Comparison of ENCODE assay signal across 8 cellular contexts in the genomic region with DNA sequence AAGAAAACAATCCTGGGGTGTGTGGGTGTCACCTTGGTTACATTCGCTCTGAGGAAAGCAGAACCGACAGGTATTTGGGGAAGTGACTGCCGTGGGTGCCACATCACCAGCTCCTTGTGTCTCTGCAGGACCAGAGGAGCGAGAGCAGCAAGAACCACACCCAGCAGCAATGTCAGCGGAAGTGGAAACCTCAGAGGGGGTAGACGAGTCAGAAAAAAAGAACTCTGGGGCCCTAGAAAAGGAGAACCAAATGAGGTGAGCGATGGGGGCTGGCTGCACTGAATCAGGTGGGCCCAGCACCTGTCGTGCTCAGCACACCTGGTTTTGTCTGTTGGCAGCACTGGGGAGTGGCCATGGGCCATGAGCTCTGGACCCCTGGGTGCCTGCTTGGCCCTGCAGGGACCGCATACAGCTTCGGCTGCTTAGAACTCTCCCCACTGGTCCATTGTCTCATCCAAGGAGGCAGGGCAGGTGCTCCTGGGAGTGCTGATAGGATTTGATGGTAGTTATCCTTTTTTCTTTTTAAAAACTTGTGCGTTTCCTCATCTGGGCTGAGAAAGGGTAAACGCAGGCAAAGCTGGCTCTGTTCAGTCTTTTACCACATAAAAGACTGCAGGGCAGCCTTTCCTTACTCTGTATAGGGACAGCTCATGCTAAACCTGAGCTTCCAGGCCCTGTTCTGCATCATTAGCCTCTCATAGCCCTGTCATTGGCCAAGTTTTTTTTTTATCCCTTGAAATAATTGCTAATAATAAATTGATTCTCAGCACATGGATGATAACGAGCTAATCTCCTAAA. TPM values are rescaled to one million over a fixed set of nuclear protein-coding genes. Genes with fewer than 3 reads are reported as not detected.
DNase-seq lines count a peak whose midpoint lies in the region; ATAC-seq, FAIRE-seq and TF ChIP-seq lines count a peak whose summit lies in the region.

No MANE protein-coding gene starts in this region.

- dilution Hi-C loops in IMR-90 (cut with HindIII; ENCODE audit: low sequenced_read_pairs, unreplicated experiment) = no loop called here

- H2BK5ac ChIP-seq in IMR-90 (ENCODE audit: low read depth, low read length, poor library complexity, severe bottlenecking) = no peak overlapping the region

- ATAC-seq in GM19395 (IDR thresholded peaks at IDR 0.05; ENCODE audit: unreplicated experiment) (peak; percentile 75), IMR-90 (ENCODE audit: low read depth) (no peak), HepG2 (no peak), HG02571 (IDR thresholded peaks at IDR 0.05; ENCODE audit: unreplicated experiment) (no peak)
- ATAC-seq in stimulated activated naive CD8-positive, alpha-beta T cell treated with anti-CD3 and anti-CD28 coated beads, Interleukin-15, Interleukin-2, amounts not matched to agents 100 U/mL and 50 U/mL, for 24 hours = peak; percentile 85

- H3K9me3 ChIP-seq in IMR-90 (ENCODE audit: control insufficient read depth, insufficient read depth, low read length) (no peaks in the 10 kb centered on the region), HepG2 (ENCODE audit: low read length) (no peaks in the 10 kb centered on the region)

- no peak overlapping the region for H3K4me3 ChIP-seq in IMR-90 (ENCODE audit: insufficient read depth, low read depth, low read length)
- no peak overlapping the region for H3K4me3 ChIP-seq in HepG2 (replicated peaks in 1 of 3; ENCODE audit: insufficient read depth in 1 of 3, low read depth in 2 of 3, low read length in 3 of 3)

- no peak overlapping the region; the same call in 1 of the 2 replicates for H3K4ac ChIP-seq in IMR-90 (ENCODE audit: low read depth, low read length)

- TF ChIP-seq CTCF in IMR-90 (conservative IDR thresholded peaks at IDR 0.05; ENCODE audit: low read depth, low read length) (no peak), HepG2 (CRISPR knock-in tag; IDR thresholded peaks at IDR 0.05) (no peak)

- H3K9me1 ChIP-seq in IMR-90 (ENCODE audit: insufficient read depth, low read length) = peaks cover 12% of the 10 kb centered on the region

- peaks cover 13% of the 10 kb centered on the region for H4K20me1 ChIP-seq in IMR-90 (ENCODE audit: insufficient read depth, low read length)
- 0 out of 2 replicates have a peak, but pooled peaks cover 2% of the 10 kb centered on the region for H4K20me1 ChIP-seq in HepG2 (ENCODE audit: insufficient read depth, low read length)

- no peak overlapping the region for H4K8ac ChIP-seq in IMR-90 (ENCODE audit: low read depth in 2 of 2, low read length in 2 of 2)

- POLR2A ChIA-PET in IMR-90 (lab: Charles Lee; ENCODE audit: unreplicated experiment) = no interaction called here
- POLR2A ChIA-PET in HepG2 (lab: Yijun Ruan, JAX) = no interaction called here

- peaks cover 10% of the 10 kb centered on the region for H3K4me1 ChIP-seq in IMR-90 (ENCODE audit: control insufficient read depth, insufficient read depth, low read length)
- peaks cover 16% of the 10 kb centered on the region for H3K4me1 ChIP-seq in HepG2 (ENCODE audit: insufficient read depth, low read length)

- H3K79me1 ChIP-seq in IMR-90 (ENCODE audit: low read depth in 1 of 2, low read length in 2 of 2) = peaks cover 9 to 67% of the 10 kb centered on the region in 2 experiments

- H3K14ac ChIP-seq in IMR-90 (replicated peaks; ENCODE audit: low read depth, low read length) = no peak overlapping the region

- H3K18ac ChIP-seq in IMR-90 (ENCODE audit: low read depth, low read length) = no peak overlapping the region

- H2AFZ ChIP-seq in IMR-90 (replicated peaks; ENCODE audit: low read length, poor library complexity) (no peak overlapping the region), HepG2 (ENCODE audit: low read length) (no peak overlapping the region)

- H3K23ac ChIP-seq in IMR-90 (ENCODE audit: low read depth, low read length) = no peak overlapping the region

- no peak overlapping the region for H2AK5ac ChIP-seq in IMR-90 (ENCODE audit: low read depth, low read length)

- TF ChIP-seq POLR2A in IMR-90 (IDR thresholded peaks at IDR 0.05; ENCODE audit: low read depth, low read length) (no peak), HepG2 (IDR thresholded peaks at IDR 0.05; ENCODE audit: insufficient read depth in 1 of 2, low read depth in 2 of 2, low read length in 2 of 2) (no peak)

- H3K36me3 ChIP-seq in IMR-90 (ENCODE audit: control insufficient read depth, insufficient read depth, low read length) (peaks cover 31% of the 10 kb centered on the region), HepG2 (replicated peaks in 1 of 2; ENCODE audit: control insufficient read depth in 1 of 2, insufficient read depth in 2 of 2, low read length in 2 of 2) (peaks cover 16 to 35% of the 10 kb centered on the region in 2 experiments)

- TF ChIP-seq EP300 in HepG2 (IDR thresholded peaks at IDR 0.05; ENCODE audit: low read depth in 2 of 2, low read length in 2 of 2) (no peak), HepG2 (CRISPR knock-in tag; IDR thresholded peaks at IDR 0.05; ENCODE audit: borderline replicate concordance) (no peak)

- FAIRE-seq in HepG2 (lab: Jason Lieb, UNC) = no peak

- H2BK15ac ChIP-seq in IMR-90 (ENCODE audit: low read depth, low read length) = no peak overlapping the region

- no peak overlapping the region for H3K56ac ChIP-seq in IMR-90 (ENCODE audit: extremely low read depth, insufficient read depth, low read length)

- no peak for DNase-seq in IMR-90
- peak; percentile 34 to 55 for DNase-seq in activated CD8-positive, alpha-beta memory T cell treated with anti-CD3 and anti-CD28 coated beads for 4 hours (ENCODE audit: low read depth in 2 of 2)
- DNase-seq in HepG2 (ENCODE audit: low spot score) = no peak
- peak; percentile 64 for DNase-seq in stimulated activated naive CD8-positive, alpha-beta T cell treated with anti-CD3 and anti-CD28 coated beads, Interleukin-15, Interleukin-2, amounts not matched to agents 100 U/mL and 50 U/mL, for 24 hours
- DNase-seq in GOT3 (lab: John Stamatoyannopoulos, UW) = no peak
- no peak for DNase-seq in NCI-H1417 (lab: John Stamatoyannopoulos, UW)

- H3K27me3 ChIP-seq in IMR-90 (ENCODE audit: control insufficient read depth, insufficient read depth, low read length) = no peaks in the 10 kb centered on the region
- H3K27me3 ChIP-seq in HepG2 (ENCODE audit: control insufficient read depth in 1 of 2, insufficient read depth in 2 of 2, low read length in 2 of 2) = no peaks in the 10 kb centered on the region

- TF ChIP-seq RAD21 in IMR-90 (IDR thresholded peaks at IDR 0.05; ENCODE audit: low read length) = no peak
- no peak for TF ChIP-seq RAD21 in HepG2 (CRISPR knock-in tag; IDR thresholded peaks at IDR 0.05)

- H4K91ac ChIP-seq in IMR-90 (ENCODE audit: insufficient read depth, low read depth, low read length) = no peak overlapping the region

- CTCF ChIA-PET in IMR-90 (lab: Yijun Ruan, JAX) = interaction anchor here (0.8 to 2.4 kb wide), 3 partner anchors 17 to 46 kb away, joined by 3 to 7 read pairs (median 4); no protein-coding TSS in a partner anchor
- CTCF ChIA-PET in HepG2 (lab: Yijun Ruan, JAX; ENCODE audit: low intra/inter-chr PET ratio, low total read pairs) = interaction anchor here (1.3 kb wide), 1 partner anchor 80 kb away, joined by 5 read pairs; no protein-coding TSS in a partner anchor

- in situ Hi-C loops in IMR-90 (cut with MboI; ENCODE audit: low sequenced_read_pairs) (loop anchor here (25.0 kb wide), 1 partner anchor 457 kb away; the partner anchor contains the start of gene SEC14L5), HepG2 (cut with HindIII; ENCODE audit: extremely low pct_ligation_motif_present, low pct_unique_long_range_greater_than_20kb) (loop anchor here (25.0 kb wide), 1 partner anchor 457 kb away; the partner anchor contains the start of gene SEC14L5)

- H3K79me2 ChIP-seq in HepG2 (ENCODE audit: insufficient read depth, low read length) = peaks cover 30% of the 10 kb centered on the region

- H3K4me2 ChIP-seq in IMR-90 (ENCODE audit: low read depth, low read length) = no peak overlapping the region
- H3K4me2 ChIP-seq in HepG2 (ENCODE audit: low read depth, low read length) = no peak overlapping the region

- BruUV-seq in IMR-90 (replicated peaks; lab: Mats Ljungman, UMichigan) = no TSS peak
- BruUV-seq in HepG2 (replicated peaks; lab: Mats Ljungman, UMichigan) = no TSS peak

- no peak overlapping the region for H3K27ac ChIP-seq in IMR-90 (ENCODE audit: insufficient read depth, low read length)
- no peak overlapping the region for H3K27ac ChIP-seq in HepG2 (ENCODE audit: extremely low read length, insufficient read depth, low read length)

- H3K9ac ChIP-seq in IMR-90 (ENCODE audit: low read depth, low read length) = no peak overlapping the region
- H3K9ac ChIP-seq in HepG2 (ENCODE audit: insufficient read depth, low read depth, low read length) = no peak overlapping the region

- H2AK9ac ChIP-seq in IMR-90 (replicated peaks; ENCODE audit: low read depth, low read length, poor library complexity) = peak overlapping the region; percentile 51

- no peak overlapping the region for H4K5ac ChIP-seq in IMR-90 (ENCODE audit: low read depth, low read length)

- intact Hi-C loops in IMR-90 (cut with micrococcal nuclease) = loop anchor here (1.0 to 2.0 kb wide), 2 partner anchors 43 to 80 kb away; no protein-coding TSS in a partner anchor
- intact Hi-C loops in HepG2 (cut with micrococcal nuclease; ENCODE audit: unreplicated experiment) = no loop called here

- WGBS in IMR-90 (ENCODE audit: extremely low coverage in 2 of 2, insufficient read length in 1 of 2), 2 experiments = 92% methylated on average over 4 of the region's 13 CpGs; no CpG with 5 or more reads in 1 of the 2 experiments
- 96% methylated on average over 12 of the region's 13 CpGs for WGBS in HepG2 (ENCODE audit: low lambda C conversion rate)

- no peak overlapping the region for H2BK120ac ChIP-seq in IMR-90 (ENCODE audit: low read depth, low read length)

- no peak overlapping the region for H2BK20ac ChIP-seq in IMR-90 (ENCODE audit: low read depth, low read length)

RNA-seq across cellular contexts. Expression of gene HMOX2, which starts 29.4 kb away (rescaled TPM):
- total RNA-seq in IMR-90 (2012; rRNA removed) (91.1 and 98.8 TPM in 2 replicates), HepG2 (2016; rRNA removed; fragmentation: Illumina TruSeq; extraction: Trizol) (70.4 and 82.4 TPM in 2 replicates)
- polyA plus RNA-seq in IMR-90 (2012; rRNA removed) (93.9 and 109 TPM in 2 replicates), HepG2 (2011; rRNA removed) (60.3 and 72.7 TPM in 2 replicates)
- polyA plus RNA-seq in IMR-90 (2012; cell fraction: cytosol; rRNA removed) = 80.5 and 83.7 TPM in 2 replicates
- polyA plus RNA-seq in IMR-90 (2012; cell fraction: nucleus; rRNA removed; ENCODE audit: low replicate concordance) = 50.5 and 52.2 TPM in 2 replicates
- total RNA-seq in HepG2 (2016; cell fraction: cytosol; rRNA removed; fragmentation: Illumina TruSeq; extraction: Trizol; ENCODE audit: low read depth) = 13.1 and 14.4 TPM in 2 replicates
- total RNA-seq in HepG2 (2016; cell fraction: insoluble cytoplasmic fraction; rRNA removed; fragmentation: Illumina TruSeq; extraction: Trizol) = 66.8 and 82.9 TPM in 2 replicates
- 18.9 and 22.2 TPM in 2 replicates for total RNA-seq in HepG2 (2016; cell fraction: membrane; rRNA removed; fragmentation: Illumina TruSeq; extraction: Trizol)
- 30.8 and 32.4 TPM in 2 replicates for total RNA-seq in HepG2 (2016; cell fraction: nucleus; rRNA removed; fragmentation: Illumina TruSeq; extraction: Trizol)
- 71.7 and 71.8 TPM in 2 replicates for polyA plus RNA-seq in HepG2 (2011; cell fraction: cytosol; rRNA removed)
- 26.0 and 36.8 TPM in 2 replicates for polyA plus RNA-seq in HepG2 (2011; cell fraction: nucleus; rRNA removed)
- polyA plus RNA-seq in HepG2 (2012) = 38.0 and 61.0 TPM in 2 replicates
- 12.6 and 14.1 TPM in 2 replicates for polyA plus RNA-seq in HepG2 (2016; cell fraction: cytosol; fragmentation: Illumina TruSeq; extraction: Trizol; ENCODE audit: low read depth)
- 105 and 111 TPM in 2 replicates for polyA plus RNA-seq in HepG2 (2016; cell fraction: insoluble cytoplasmic fraction; fragmentation: Illumina TruSeq; extraction: Trizol; ENCODE audit: low read depth)
- polyA plus RNA-seq in HepG2 (2016; cell fraction: membrane; fragmentation: Illumina TruSeq; extraction: Trizol; ENCODE audit: low read depth) = 15.3 and 17.8 TPM in 2 replicates
- polyA plus RNA-seq in HepG2 (2016; cell fraction: nucleus; fragmentation: Illumina TruSeq; extraction: Trizol; ENCODE audit: insufficient read depth, low read depth) = 44.4 and 56.4 TPM in 2 replicates
- 41.9 and 78.2 TPM in 2 replicates for polyA minus RNA-seq in HepG2 (2011; rRNA and poly(A)+ RNA removed; ENCODE audit: low replicate concordance)
- polyA minus RNA-seq in HepG2 (2011; cell fraction: cytosol; rRNA and poly(A)+ RNA removed) = 21.1 and 25.6 TPM in 2 replicates
- polyA minus RNA-seq in HepG2 (2011; cell fraction: nucleus; rRNA and poly(A)+ RNA removed) = 14.3 and 27.1 TPM in 2 replicates

RNA-seq across cellular contexts. Expression of gene NMRAL1, which starts 31.1 kb away (rescaled TPM):
- total RNA-seq in IMR-90 (2012; rRNA removed) = 67.6 and 73.6 TPM in 2 replicates
- 48.6 and 52.4 TPM in 2 replicates for polyA plus RNA-seq in IMR-90 (2012; rRNA removed)
- 62.4 and 64.5 TPM in 2 replicates for polyA plus RNA-seq in IMR-90 (2012; cell fraction: cytosol; rRNA removed)
- 50.0 and 61.0 TPM in 2 replicates for polyA plus RNA-seq in IMR-90 (2012; cell fraction: nucleus; rRNA removed; ENCODE audit: low replicate concordance)
- 33.1 and 36.7 TPM in 2 replicates for total RNA-seq in HepG2 (2016; rRNA removed; fragmentation: Illumina TruSeq; extraction: Trizol)
- 60.6 and 75.2 TPM in 2 replicates for total RNA-seq in HepG2 (2016; cell fraction: cytosol; rRNA removed; fragmentation: Illumina TruSeq; extraction: Trizol; ENCODE audit: low read depth)
- total RNA-seq in HepG2 (2016; cell fraction: insoluble cytoplasmic fraction; rRNA removed; fragmentation: Illumina TruSeq; extraction: Trizol) = 36.3 and 39.9 TPM in 2 replicates
- total RNA-seq in HepG2 (2016; cell fraction: membrane; rRNA removed; fragmentation: Illumina TruSeq; extraction: Trizol) = 52.5 and 64.2 TPM in 2 replicates
- 15.0 and 21.0 TPM in 2 replicates for total RNA-seq in HepG2 (2016; cell fraction: nucleus; rRNA removed; fragmentation: Illumina TruSeq; extraction: Trizol)
- 30.8 and 34.0 TPM in 2 replicates for polyA plus RNA-seq in HepG2 (2011; rRNA removed)
- polyA plus RNA-seq in HepG2 (2011; cell fraction: cytosol; rRNA removed) = 41.5 and 57.5 TPM in 2 replicates
- 41.3 and 52.4 TPM in 2 replicates for polyA plus RNA-seq in HepG2 (2011; cell fraction: nucleus; rRNA removed)
- 17.3 and 21.3 TPM in 2 replicates for polyA plus RNA-seq in HepG2 (2012)
- polyA plus RNA-seq in HepG2 (2016; cell fraction: cytosol; fragmentation: Illumina TruSeq; extraction: Trizol; ENCODE audit: low read depth) = 75.5 and 80.9 TPM in 2 replicates
- polyA plus RNA-seq in HepG2 (2016; cell fraction: insoluble cytoplasmic fraction; fragmentation: Illumina TruSeq; extraction: Trizol; ENCODE audit: low read depth) = 33.0 and 34.1 TPM in 2 replicates
- polyA plus RNA-seq in HepG2 (2016; cell fraction: membrane; fragmentation: Illumina TruSeq; extraction: Trizol; ENCODE audit: low read depth) = 56.8 and 65.7 TPM in 2 replicates
- 30.1 and 31.9 TPM in 2 replicates for polyA plus RNA-seq in HepG2 (2016; cell fraction: nucleus; fragmentation: Illumina TruSeq; extraction: Trizol; ENCODE audit: insufficient read depth, low read depth)
- 40.7 and 121 TPM in 2 replicates for polyA minus RNA-seq in HepG2 (2011; rRNA and poly(A)+ RNA removed; ENCODE audit: low replicate concordance)
- 15.1 and 18.1 TPM in 2 replicates for polyA minus RNA-seq in HepG2 (2011; cell fraction: cytosol; rRNA and poly(A)+ RNA removed)
- 12.9 and 15.0 TPM in 2 replicates for polyA minus RNA-seq in HepG2 (2011; cell fraction: nucleus; rRNA and poly(A)+ RNA removed)

RNA-seq across cellular contexts. Expression of gene CDIP1, which starts 33.0 kb away (rescaled TPM):
- total RNA-seq in IMR-90 (2012; rRNA removed) = 4.2 and 4.8 TPM in 2 replicates
- 14.6 and 15.8 TPM in 2 replicates for polyA plus RNA-seq in IMR-90 (2012; rRNA removed)
- 16.9 and 19.7 TPM in 2 replicates for polyA plus RNA-seq in IMR-90 (2012; cell fraction: cytosol; rRNA removed)
- polyA plus RNA-seq in IMR-90 (2012; cell fraction: nucleus; rRNA removed; ENCODE audit: low replicate concordance) = 14.2 and 20.5 TPM in 2 replicates
- total RNA-seq in HepG2 (2016; rRNA removed; fragmentation: Illumina TruSeq; extraction: Trizol) = 56.7 and 62.2 TPM in 2 replicates
- 10.5 and 11.5 TPM in 2 replicates for total RNA-seq in HepG2 (2016; cell fraction: cytosol; rRNA removed; fragmentation: Illumina TruSeq; extraction: Trizol; ENCODE audit: low read depth)
- 55.3 and 56.3 TPM in 2 replicates for total RNA-seq in HepG2 (2016; cell fraction: insoluble cytoplasmic fraction; rRNA removed; fragmentation: Illumina TruSeq; extraction: Trizol)
- total RNA-seq in HepG2 (2016; cell fraction: membrane; rRNA removed; fragmentation: Illumina TruSeq; extraction: Trizol) = 41.7 and 48.7 TPM in 2 replicates
- total RNA-seq in HepG2 (2016; cell fraction: nucleus; rRNA removed; fragmentation: Illumina TruSeq; extraction: Trizol) = 31.5 and 37.8 TPM in 2 replicates
- polyA plus RNA-seq in HepG2 (2011; rRNA removed) = 31.2 and 39.1 TPM in 2 replicates
- polyA plus RNA-seq in HepG2 (2011; cell fraction: cytosol; rRNA removed) = 20.6 and 21.6 TPM in 2 replicates
- 39.4 and 47.2 TPM in 2 replicates for polyA plus RNA-seq in HepG2 (2011; cell fraction: nucleus; rRNA removed)
- 43.1 and 58.6 TPM in 2 replicates for polyA plus RNA-seq in HepG2 (2012)
- 15.1 and 16.9 TPM in 2 replicates for polyA plus RNA-seq in HepG2 (2016; cell fraction: cytosol; fragmentation: Illumina TruSeq; extraction: Trizol; ENCODE audit: low read depth)
- polyA plus RNA-seq in HepG2 (2016; cell fraction: insoluble cytoplasmic fraction; fragmentation: Illumina TruSeq; extraction: Trizol; ENCODE audit: low read depth) = 81.4 and 109 TPM in 2 replicates
- polyA plus RNA-seq in HepG2 (2016; cell fraction: membrane; fragmentation: Illumina TruSeq; extraction: Trizol; ENCODE audit: low read depth) = 45.4 and 52.4 TPM in 2 replicates
- 74.4 and 77.5 TPM in 2 replicates for polyA plus RNA-seq in HepG2 (2016; cell fraction: nucleus; fragmentation: Illumina TruSeq; extraction: Trizol; ENCODE audit: insufficient read depth, low read depth)
- polyA minus RNA-seq in HepG2 (2011; rRNA and poly(A)+ RNA removed; ENCODE audit: low replicate concordance) = 12.3 and 39.1 TPM in 2 replicates
- 14.7 and 18.7 TPM in 2 replicates for polyA minus RNA-seq in HepG2 (2011; cell fraction: cytosol; rRNA and poly(A)+ RNA removed)
- 18.9 and 22.9 TPM in 2 replicates for polyA minus RNA-seq in HepG2 (2011; cell fraction: nucleus; rRNA and poly(A)+ RNA removed)

RNA-seq across cellular contexts. Expression of gene C16orf96, which starts 50.6 kb away (rescaled TPM):
- not detected in 2 replicates for total RNA-seq in IMR-90 (2012; rRNA removed)
- not detected in 2 replicates for polyA plus RNA-seq in IMR-90 (2012; rRNA removed)
- polyA plus RNA-seq in IMR-90 (2012; cell fraction: cytosol; rRNA removed) = not detected in 2 replicates
- polyA plus RNA-seq in IMR-90 (2012; cell fraction: nucleus; rRNA removed; ENCODE audit: low replicate concordance) = 0.01 TPM in 1 of 2 replicates, not detected in the other
- total RNA-seq in HepG2 (2016; rRNA removed; fragmentation: Illumina TruSeq; extraction: Trizol) = not detected in 2 replicates
- not detected in 2 replicates for total RNA-seq in HepG2 (2016; cell fraction: cytosol; rRNA removed; fragmentation: Illumina TruSeq; extraction: Trizol; ENCODE audit: low read depth)
- total RNA-seq in HepG2 (2016; cell fraction: insoluble cytoplasmic fraction; rRNA removed; fragmentation: Illumina TruSeq; extraction: Trizol) = 0.02 TPM in 1 of 2 replicates, not detected in the other
- total RNA-seq in HepG2 (2016; cell fraction: membrane; rRNA removed; fragmentation: Illumina TruSeq; extraction: Trizol) = 0.06 TPM in 1 of 2 replicates, not detected in the other
- total RNA-seq in HepG2 (2016; cell fraction: nucleus; rRNA removed; fragmentation: Illumina TruSeq; extraction: Trizol) = not detected in 2 replicates
- 0.03 TPM in 2 replicates for polyA plus RNA-seq in HepG2 (2011; rRNA removed)
- 0.01 and 0.03 TPM in 2 replicates for polyA plus RNA-seq in HepG2 (2011; cell fraction: cytosol; rRNA removed)
- 0.09 and 0.10 TPM in 2 replicates for polyA plus RNA-seq in HepG2 (2011; cell fraction: nucleus; rRNA removed)
- polyA plus RNA-seq in HepG2 (2012) = 0.07 and 0.08 TPM in 2 replicates
- not detected in 2 replicates for polyA plus RNA-seq in HepG2 (2016; cell fraction: cytosol; fragmentation: Illumina TruSeq; extraction: Trizol; ENCODE audit: low read depth)
- polyA plus RNA-seq in HepG2 (2016; cell fraction: insoluble cytoplasmic fraction; fragmentation: Illumina TruSeq; extraction: Trizol; ENCODE audit: low read depth) = not detected in 2 replicates
- polyA plus RNA-seq in HepG2 (2016; cell fraction: membrane; fragmentation: Illumina TruSeq; extraction: Trizol; ENCODE audit: low read depth) = not detected in 2 replicates
- polyA plus RNA-seq in HepG2 (2016; cell fraction: nucleus; fragmentation: Illumina TruSeq; extraction: Trizol; ENCODE audit: insufficient read depth, low read depth) = 0.15 TPM in 1 of 2 replicates, not detected in the other
- 0.24 TPM in 1 of 2 replicates, not detected in the other for polyA minus RNA-seq in HepG2 (2011; rRNA and poly(A)+ RNA removed; ENCODE audit: low replicate concordance)
- not detected in 2 replicates for polyA minus RNA-seq in HepG2 (2011; cell fraction: cytosol; rRNA and poly(A)+ RNA removed)
- not detected in 2 replicates for polyA minus RNA-seq in HepG2 (2011; cell fraction: nucleus; rRNA and poly(A)+ RNA removed)

Comparison
In these comparisons a context has a peak if more than half of its experiments do, and no peak if none do; other contexts are left out.
1. ATAC-seq: peak in GM19395 (single experiment) and stimulated activated naive CD8-positive, alpha-beta T cell treated with anti-CD3 and anti-CD28 coated beads, Interleukin-15, Interleukin-2, amounts not matched to agents 100 U/mL and 50 U/mL, for 24 hours (single experiment); none in IMR-90 (single experiment), HepG2 (single experiment) and HG02571 (single experiment).
2. DNase-seq: peak in activated CD8-positive, alpha-beta memory T cell treated with anti-CD3 and anti-CD28 coated beads for 4 hours (2 of 2) and stimulated activated naive CD8-positive, alpha-beta T cell treated with anti-CD3 and anti-CD28 coated beads, Interleukin-15, Interleukin-2, amounts not matched to agents 100 U/mL and 50 U/mL, for 24 hours (single experiment); none in IMR-90 (single experiment), HepG2 (single experiment), GOT3 (single experiment) and NCI-H1417 (0 of 3).